11 cellular contexts compared by ENCODE assay signal in the genomic region with DNA sequence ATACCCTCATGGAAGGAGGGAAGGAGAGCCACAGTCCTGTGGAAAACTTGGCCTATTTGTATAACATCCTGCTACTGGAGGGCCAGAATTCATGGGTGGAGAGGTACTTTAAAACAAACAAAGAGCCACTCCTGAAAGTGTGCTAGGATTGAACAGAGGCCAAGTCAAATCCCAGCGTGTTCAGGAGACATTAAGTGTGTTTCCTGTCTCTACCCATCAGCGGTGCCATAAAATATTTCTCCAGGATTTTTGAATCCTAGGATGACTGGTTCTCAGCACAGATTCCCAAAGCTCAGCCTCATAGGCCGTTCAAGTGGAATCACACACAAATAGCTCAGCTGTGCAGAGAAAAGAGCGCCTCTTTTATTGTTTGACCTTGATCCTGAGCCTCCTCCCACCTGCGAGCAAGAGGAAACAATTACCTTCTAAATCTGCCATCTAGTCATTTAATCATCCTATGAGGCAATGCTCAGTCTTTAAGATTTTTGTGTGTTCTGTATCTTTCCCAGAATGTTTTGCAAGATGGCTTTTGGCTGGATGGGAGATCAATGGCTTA. TPM values are rescaled to one million over a fixed set of nuclear protein-coding genes. Genes with fewer than 3 reads are reported as not detected.
DNase-seq lines count a peak whose midpoint lies in the region; ATAC-seq and TF ChIP-seq lines count a peak whose summit lies in the region.
"Had no signal": no experiment of that assay in that cellular context is flagged by ENCODE, and none has a peak within 500 bp of the region (broad histone marks: within the 10 kb centered on the region; RNA-seq: fewer than 3 reads in every experiment).

No MANE protein-coding gene starts in this region.

- CTCF ChIA-PET in HEK293 (lab: Yijun Ruan, JAX) = no interaction called here
- CTCF ChIA-PET in activated CD8-positive, alpha-beta memory T cell treated with anti-CD3 and anti-CD28 coated beads, Interleukin-2, amount 10 ng/mL, durations not matched to agents 7 days and 5 days (lab: Charles Lee) = no interaction called here

- H3K27ac Mint-ChIP-seq in activated CD8-positive, alpha-beta memory T cell treated with anti-CD3 and anti-CD28 coated beads, Interleukin-2, amount 10 ng/mL, durations not matched to agents 7 days and 5 days = no peak overlapping the region
- H3K27ac Mint-ChIP-seq: T-helper 2 cell treated with Interferon-gamma antibody and Interleukin-4, amounts not matched to agents 5 μg/mL and 100 μg/mL, for 36 hours had no signal

- no peak for ATAC-seq in HG02763 (IDR thresholded peaks at IDR 0.05; ENCODE audit: unreplicated experiment)
- no peak for ATAC-seq in GM19463 (IDR thresholded peaks at IDR 0.05; ENCODE audit: unreplicated experiment)
- ATAC-seq in activated CD8-positive, alpha-beta memory T cell treated with anti-CD3 and anti-CD28 coated beads, Interleukin-2, amount 10 ng/mL, durations not matched to agents 7 days and 5 days = no peak

- H3K4me3 Mint-ChIP-seq in activated CD8-positive, alpha-beta memory T cell treated with anti-CD3 and anti-CD28 coated beads, Interleukin-2, amount 10 ng/mL, durations not matched to agents 7 days and 5 days = no peak overlapping the region
- H3K4me3 Mint-ChIP-seq: T-helper 2 cell treated with Interferon-gamma antibody and Interleukin-4, amounts not matched to agents 5 μg/mL and 100 μg/mL, for 36 hours had no signal

- peaks cover 34% of the 10 kb centered on the region for H3K27me3 Mint-ChIP-seq in activated CD8-positive, alpha-beta memory T cell treated with anti-CD3 and anti-CD28 coated beads, Interleukin-2, amount 10 ng/mL, durations not matched to agents 7 days and 5 days

- H3K4me3 ChIP-seq in HEK293 (ENCODE audit: low read depth, low read length) (no peak overlapping the region), left ventricle myocardium inferior (peak overlapping the region; percentile 40), prostate gland (no peak overlapping the region)

- DNase-seq in NCI-H774 (lab: John Stamatoyannopoulos, UW) (peak; percentile 36), left ventricle myocardium inferior (no peak), prostate gland (ENCODE audit: low spot score) (no peak), A172 (ENCODE audit: low spot score) (no peak)
- DNase-seq in activated CD8-positive, alpha-beta memory T cell treated with anti-CD3 and anti-CD28 coated beads, Interleukin-2, amount 10 ng/mL, durations not matched to agents 7 days and 5 days = no peak
- DNase-seq: activated gamma-delta T cell treated with Interleukin-2 at 50 U/mL for 16 hours, MM.1S had no signal

- TF ChIP-seq POLR2A in prostate gland (IDR thresholded peaks at IDR 0.05) = no peak

- H3K9me3 Mint-ChIP-seq in activated CD8-positive, alpha-beta memory T cell treated with anti-CD3 and anti-CD28 coated beads, Interleukin-2, amount 10 ng/mL, durations not matched to agents 7 days and 5 days (ENCODE audit: low read depth) = peaks cover 4% of the 10 kb centered on the region

- TF ChIP-seq CTCF in HEK293 (tag by site-specific recombination; IDR thresholded peaks at IDR 0.05) = no peak
- no peak for TF ChIP-seq CTCF in left ventricle myocardium inferior (IDR thresholded peaks at IDR 0.05; ENCODE audit: borderline replicate concordance)
- TF ChIP-seq CTCF in prostate gland (IDR thresholded peaks at IDR 0.05) = no peak

- 25% methylated on average over 5 of the region's 5 CpGs for WGBS in prostate gland

- peaks cover 6% of the 10 kb centered on the region for H3K27me3 ChIP-seq in left ventricle myocardium inferior (ENCODE audit: low read depth)
- no peaks in the 10 kb centered on the region for H3K27me3 ChIP-seq in prostate gland (replicated peaks; ENCODE audit: insufficient read depth)

- no peak overlapping the region for H3K27ac ChIP-seq in HEK293 (ENCODE audit: extremely low read depth, low read depth, low read length)
- peak overlapping the region; percentile 91 for H3K27ac ChIP-seq in left ventricle myocardium inferior (replicated peaks)
- peak overlapping the region; percentile 69 to 71 for H3K27ac ChIP-seq in prostate gland

- POLR2A ChIA-PET in HEK293 (lab: Yijun Ruan, JAX) = no interaction called here

- H3K4me1 Mint-ChIP-seq in activated CD8-positive, alpha-beta memory T cell treated with anti-CD3 and anti-CD28 coated beads, Interleukin-2, amount 10 ng/mL, durations not matched to agents 7 days and 5 days = no peaks in the 10 kb centered on the region

- intact Hi-C loops in left ventricle myocardium inferior (cut with micrococcal nuclease) = no loop called here
- intact Hi-C loops in prostate gland (cut with DNase I) = no loop called here

- H3K9me3 ChIP-seq in HEK293 (ENCODE audit: control insufficient read depth, insufficient read depth, low read depth, low read length) (no peaks in the 10 kb centered on the region), left ventricle myocardium inferior (replicated peaks) (peaks cover 9% of the 10 kb centered on the region), prostate gland (no peaks in the 10 kb centered on the region)

- peaks cover 6% of the 10 kb centered on the region; the same call in 1 of the 2 replicates for H3K4me1 ChIP-seq in HEK293 (ENCODE audit: control insufficient read depth, insufficient read depth, low read length)
- peaks cover 39% of the 10 kb centered on the region for H3K4me1 ChIP-seq in left ventricle myocardium inferior
- H3K4me1 ChIP-seq in prostate gland (replicated peaks) = peaks cover 8% of the 10 kb centered on the region

- H3K36me3 Mint-ChIP-seq in activated CD8-positive, alpha-beta memory T cell treated with anti-CD3 and anti-CD28 coated beads, Interleukin-2, amount 10 ng/mL, durations not matched to agents 7 days and 5 days = no peaks in the 10 kb centered on the region

- H3K36me3 ChIP-seq in HEK293 (ENCODE audit: control insufficient read depth in 2 of 2, insufficient read depth in 1 of 2, low read length in 2 of 2) (no peaks in the 10 kb centered on the region), left ventricle myocardium inferior (no peaks in the 10 kb centered on the region), prostate gland (no peaks in the 10 kb centered on the region)

TF ChIP-seq in HEK293, 187 proteins besides CTCF, POLR2A, EP300 and RAD21:
- TF ChIP-seq FEZF1 (tag by site-specific recombination; IDR thresholded peaks at IDR 0.05) (peak; percentile 61), ZNF146 (tag by site-specific recombination; IDR thresholded peaks at IDR 0.05) (no peak)

RNA-seq across cellular contexts. Expression of a gene that starts 31.8 kb away (rescaled TPM):
- 21.0 TPM for total RNA-seq in left ventricle myocardium inferior
- total RNA-seq in prostate gland = 10 to 100 TPM; 36.5 to 53.2 TPM
- total RNA-seq in A172 (2014; rRNA removed; shearing (Covaris generic)) = 7.4 and 11.8 TPM in 2 replicates
- 10 to 100 TPM; 11.7 to 16.0 TPM for total RNA-seq in activated CD8-positive, alpha-beta memory T cell treated with anti-CD3 and anti-CD28 coated beads, Interleukin-2, amount 10 ng/mL, durations not matched to agents 7 days and 5 days
